ENCODE assay signal across 11 cellular contexts in the genomic region with DNA sequence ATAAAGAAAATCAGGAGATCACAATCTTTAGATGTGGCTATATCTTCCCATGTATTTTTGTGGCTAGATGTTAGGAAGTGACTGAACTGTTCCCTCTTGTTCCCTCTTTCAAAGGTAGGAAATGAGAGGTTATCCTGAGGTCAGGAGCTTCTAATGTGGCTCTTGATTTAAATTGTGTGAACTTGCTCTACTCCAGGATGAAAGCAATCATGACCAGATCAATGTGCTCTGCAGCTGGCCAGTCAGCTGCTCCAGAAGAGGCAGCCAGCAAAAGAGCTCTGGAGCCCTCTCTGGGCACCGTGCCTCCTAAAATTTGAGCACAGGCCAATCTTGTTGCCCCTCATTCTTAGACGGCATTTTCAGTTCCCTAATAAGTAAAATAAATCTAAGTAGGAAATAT. TPM values are rescaled to one million over a fixed set of nuclear protein-coding genes. Genes with fewer than 3 reads are reported as not detected.
DNase-seq lines count a peak whose midpoint lies in the region; ATAC-seq and TF ChIP-seq lines count a peak whose summit lies in the region.
"Had no signal": no experiment of that assay in that cellular context is flagged by ENCODE, and none has a peak within 500 bp of the region (broad histone marks: within the 10 kb centered on the region; RNA-seq: fewer than 3 reads in every experiment).

No MANE protein-coding gene starts in this region.

- DNase-seq in Karpas-422 (no peak), SK-N-SH (no peak), left ventricle myocardium superior (peak; percentile 54), retina (peak; percentile 13), left colon (no peak), cortex of kidney (lab: John Stamatoyannopoulos, UW) (no peak)
- DNase-seq in activated T-cell treated with anti-CD3 and anti-CD28 coated beads, Interleukin-2, amount 50 U/mL, for 4 hours: no peak
- DNase-seq: Kasumi-1, stomach had no signal

- H3K36me3 ChIP-seq in Karpas-422 (ENCODE audit: insufficient read depth, low read length): no peaks in the 10 kb centered on the region
- peaks cover 0 to 3% of the 10 kb centered on the region in 2 experiments for H3K36me3 ChIP-seq in SK-N-SH (replicated peaks in 1 of 2; ENCODE audit: control insufficient read depth in 1 of 2, insufficient read depth in 2 of 2, low read length in 1 of 2)
- H3K36me3 ChIP-seq: stomach had no signal

- no peaks in the 10 kb centered on the region for H3K27me3 ChIP-seq in Karpas-422 (ENCODE audit: low read length)
- no peaks in the 10 kb centered on the region for H3K27me3 ChIP-seq in SK-N-SH (ENCODE audit: insufficient read depth)
- H3K27me3 ChIP-seq: body of pancreas, stomach had no signal

- H3K79me2 ChIP-seq in Karpas-422 (ENCODE audit: low read length) (peaks cover 99% of the 10 kb centered on the region), SK-N-SH (ENCODE audit: insufficient read depth) (peaks cover 99% of the 10 kb centered on the region)

- no peaks in the 10 kb centered on the region for H3K9me3 Mint-ChIP-seq in activated T-cell treated with anti-CD3 and anti-CD28 coated beads, Interleukin-2, amount 50 U/mL, for 4 hours

- POLR2A ChIA-PET in SK-N-SH (lab: Yijun Ruan, JAX): no interaction called here

- 28% methylated on average over 2 of the region's 2 CpGs for WGBS in SK-N-SH (ENCODE audit: low lambda C conversion rate)

- H3K9ac ChIP-seq in Karpas-422 (ENCODE audit: low read length): no peak overlapping the region
- H3K9ac ChIP-seq in SK-N-SH: no peak overlapping the region

- H3K27ac ChIP-seq in Karpas-422 (ENCODE audit: low read length) (0 out of 2 replicates have a peak overlapping the region, but pooled peaks have one; percentile 18), SK-N-SH (ENCODE audit: low read depth in 2 of 2, low read length in 1 of 2) (peak overlapping the region in 1 of 2 experiments; percentile 18; a peak in 2 of 4 replicates)
- H3K27ac ChIP-seq: body of pancreas had no signal

- H3K9me3 ChIP-seq in Karpas-422 (ENCODE audit: low read length) (no peaks in the 10 kb centered on the region), SK-N-SH (no peaks in the 10 kb centered on the region)
- H3K9me3 ChIP-seq: body of pancreas, stomach had no signal

- H4K20me1 ChIP-seq in Karpas-422 (ENCODE audit: insufficient read depth, low read depth, low read length) (no peaks in the 10 kb centered on the region), SK-N-SH (ENCODE audit: insufficient read depth) (peaks cover 78% of the 10 kb centered on the region)

- TF ChIP-seq EP300 in SK-N-SH (IDR thresholded peaks at IDR 0.05; ENCODE audit: borderline replicate concordance in 1 of 2, low read depth in 1 of 2, low read length in 1 of 2): no peak

- intact Hi-C loops in left ventricle myocardium superior (cut with micrococcal nuclease): no loop called here
- intact Hi-C loops in left colon (cut with DNase I, micrococcal nuclease): no loop called here

- TF ChIP-seq RAD21 in SK-N-SH (IDR thresholded peaks at IDR 0.05; ENCODE audit: low read length): peak; percentile 28

- peaks cover 14% of the 10 kb centered on the region for H3F3A ChIP-seq in SK-N-SH (replicated peaks; ENCODE audit: insufficient read depth)

- peaks cover 61% of the 10 kb centered on the region for H3K4me1 ChIP-seq in Karpas-422 (ENCODE audit: low read length)
- peaks cover 9 to 32% of the 10 kb centered on the region in 2 experiments; a peak in 3 of 4 replicates for H3K4me1 ChIP-seq in SK-N-SH (ENCODE audit: control insufficient read depth in 1 of 2, insufficient read depth in 2 of 2, low read depth in 1 of 2, low read length in 1 of 2)

- H2AFZ ChIP-seq in Karpas-422 (ENCODE audit: low read length) (no peak overlapping the region), SK-N-SH (ENCODE audit: low read depth) (no peak overlapping the region)

- peak; percentile 74 for ATAC-seq in left ventricle myocardium superior
- ATAC-seq in left colon: no peak
- no peak for ATAC-seq in GM21786 (IDR thresholded peaks at IDR 0.05; ENCODE audit: unreplicated experiment)
- ATAC-seq in activated T-cell treated with anti-CD3 and anti-CD28 coated beads, Interleukin-2, amount 50 U/mL, for 4 hours: no peak
- ATAC-seq: body of pancreas had no signal

- H3K36me3 Mint-ChIP-seq in activated T-cell treated with anti-CD3 and anti-CD28 coated beads, Interleukin-2, amount 50 U/mL, for 4 hours (ENCODE audit: insufficient read depth): peaks cover 8% of the 10 kb centered on the region

- no peak for TF ChIP-seq CTCF in SK-N-SH (IDR thresholded peaks at IDR 0.05)

- no peak overlapping the region for H3K4me2 ChIP-seq in Karpas-422 (ENCODE audit: low read depth, low read length, poor library complexity, severe bottlenecking)
- H3K4me2 ChIP-seq in SK-N-SH: 0 out of 2 replicates have a peak overlapping the region, but pooled peaks have one; percentile 3

- CTCF ChIA-PET in SK-N-SH (lab: Yijun Ruan, JAX): no interaction called here

- H3K4me1 Mint-ChIP-seq in activated T-cell treated with anti-CD3 and anti-CD28 coated beads, Interleukin-2, amount 50 U/mL, for 4 hours (ENCODE audit: low read depth): peaks cover 68% of the 10 kb centered on the region

- H3K4me3 Mint-ChIP-seq in activated T-cell treated with anti-CD3 and anti-CD28 coated beads, Interleukin-2, amount 50 U/mL, for 4 hours: no peak overlapping the region

- no peaks in the 10 kb centered on the region for H3K9me2 ChIP-seq in Karpas-422 (replicated peaks; ENCODE audit: insufficient read depth, low read length)
- no peaks in the 10 kb centered on the region for H3K9me2 ChIP-seq in SK-N-SH

- H3K27me3 Mint-ChIP-seq in activated T-cell treated with anti-CD3 and anti-CD28 coated beads, Interleukin-2, amount 50 U/mL, for 4 hours (ENCODE audit: low read depth): no peaks in the 10 kb centered on the region

- H3K4me3 ChIP-seq in Karpas-422 (ENCODE audit: low read length) (no peak overlapping the region), SK-N-SH (ENCODE audit: low read depth in 2 of 2, low read length in 1 of 2) (no peak overlapping the region)
- H3K4me3 ChIP-seq: body of pancreas, stomach had no signal

TF ChIP-seq in SK-N-SH, 30 proteins besides CTCF, POLR2A, EP300 and RAD21:
- no peak for TF ChIP-seq MEF2A (IDR thresholded peaks at IDR 0.05; ENCODE audit: borderline replicate concordance, low read depth)
- TF ChIP-seq YY1 (IDR thresholded peaks at IDR 0.05; ENCODE audit: low read depth): no peak
- no peak for TF ChIP-seq RCOR1 (IDR thresholded peaks at IDR 0.05; ENCODE audit: low read length)
- no peak for TF ChIP-seq FOXJ3 (CRISPR knock-in tag; IDR thresholded peaks at IDR 0.05)
- no peak for TF ChIP-seq TCF12 (IDR thresholded peaks at IDR 0.05)
- TF ChIP-seq, protein P1, sequence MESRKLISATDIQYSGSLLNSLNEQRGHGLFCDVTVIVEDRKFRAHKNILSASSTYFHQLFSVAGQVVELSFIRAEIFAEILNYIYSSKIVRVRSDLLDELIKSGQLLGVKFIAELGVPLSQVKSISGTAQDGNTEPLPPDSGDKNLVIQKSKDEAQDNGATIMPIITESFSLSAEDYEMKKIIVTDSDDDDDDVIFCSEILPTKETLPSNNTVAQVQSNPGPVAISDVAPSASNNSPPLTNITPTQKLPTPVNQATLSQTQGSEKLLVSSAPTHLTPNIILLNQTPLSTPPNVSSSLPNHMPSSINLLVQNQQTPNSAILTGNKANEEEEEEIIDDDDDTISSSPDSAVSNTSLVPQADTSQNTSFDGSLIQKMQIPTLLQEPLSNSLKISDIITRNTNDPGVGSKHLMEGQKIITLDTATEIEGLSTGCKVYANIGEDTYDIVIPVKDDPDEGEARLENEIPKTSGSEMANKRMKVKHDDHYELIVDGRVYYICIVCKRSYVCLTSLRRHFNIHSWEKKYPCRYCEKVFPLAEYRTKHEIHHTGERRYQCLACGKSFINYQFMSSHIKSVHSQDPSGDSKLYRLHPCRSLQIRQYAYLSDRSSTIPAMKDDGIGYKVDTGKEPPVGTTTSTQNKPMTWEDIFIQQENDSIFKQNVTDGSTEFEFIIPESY (IDR thresholded peaks at IDR 0.05; ENCODE audit: borderline replicate concordance, low read depth): no peak
- TF ChIP-seq, protein P2, sequence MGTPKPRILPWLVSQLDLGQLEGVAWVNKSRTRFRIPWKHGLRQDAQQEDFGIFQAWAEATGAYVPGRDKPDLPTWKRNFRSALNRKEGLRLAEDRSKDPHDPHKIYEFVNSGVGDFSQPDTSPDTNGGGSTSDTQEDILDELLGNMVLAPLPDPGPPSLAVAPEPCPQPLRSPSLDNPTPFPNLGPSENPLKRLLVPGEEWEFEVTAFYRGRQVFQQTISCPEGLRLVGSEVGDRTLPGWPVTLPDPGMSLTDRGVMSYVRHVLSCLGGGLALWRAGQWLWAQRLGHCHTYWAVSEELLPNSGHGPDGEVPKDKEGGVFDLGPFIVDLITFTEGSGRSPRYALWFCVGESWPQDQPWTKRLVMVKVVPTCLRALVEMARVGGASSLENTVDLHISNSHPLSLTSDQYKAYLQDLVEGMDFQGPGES (IDR thresholded peaks at IDR 0.05; ENCODE audit: low read depth, low read length): no peak
- TF ChIP-seq FOXM1 (IDR thresholded peaks at IDR 0.05; ENCODE audit: low read depth): no peak
- TF ChIP-seq JUND (IDR thresholded peaks at IDR 0.05): no peak
- no peak for TF ChIP-seq NFIC (IDR thresholded peaks at IDR 0.05; ENCODE audit: borderline replicate concordance)
- no peak for TF ChIP-seq SIN3A (IDR thresholded peaks at IDR 0.05; ENCODE audit: borderline replicate concordance, low read depth, low read length)
- no peak for TF ChIP-seq GABPA (IDR thresholded peaks at IDR 0.05; ENCODE audit: low read depth)

RNA-seq across cellular contexts. Expression of a gene that starts 32.0 kb away (rescaled TPM):
- total RNA-seq in Karpas-422 (2014; rRNA removed; shearing (Covaris generic); ENCODE audit: low replicate concordance): 35.6 and 71.2 TPM in 2 replicates
- polyA plus RNA-seq in SK-N-SH (2012; rRNA removed): 11.7 and 12.4 TPM in 2 replicates
- 14.0 and 16.6 TPM in 2 replicates for polyA plus RNA-seq in SK-N-SH (2012; cell fraction: cytosol; rRNA removed)
- polyA plus RNA-seq in SK-N-SH (2012; cell fraction: nucleus; rRNA removed): 12.6 and 24.0 TPM in 2 replicates
- total RNA-seq in left ventricle myocardium superior (16.6 TPM), left colon (10 to 100 TPM; 20.6 to 21.0 TPM)
- 10 to 100 TPM; 29.9 to 37.4 (median 35.8) TPM for total RNA-seq in activated T-cell treated with anti-CD3 and anti-CD28 coated beads, Interleukin-2, amount 50 U/mL, for 4 hours

Comparison
In these comparisons a context has a peak if more than half of its experiments do, and no peak if none do; other contexts are left out.
1. DNase-seq: peak in left ventricle myocardium superior (single experiment) and retina (single experiment); none in Karpas-422 (single experiment), SK-N-SH (single experiment), left colon (0 of 2), cortex of kidney (single experiment) and activated T-cell treated with anti-CD3 and anti-CD28 coated beads, Interleukin-2, amount 50 U/mL, for 4 hours (single experiment).